13 cellular contexts compared by ENCODE assay signal in genomic region chr3:98786364-98786930, GRCh38. TPM values are rescaled to one million over a fixed set of nuclear protein-coding genes. Genes with fewer than 3 reads are reported as not detected.
DNase-seq lines count a peak whose midpoint lies in the region; ATAC-seq and TF ChIP-seq lines count a peak whose summit lies in the region.
"Had no signal": no experiment of that assay in that cellular context is flagged by ENCODE, and none has a peak within 500 bp of the region (broad histone marks: within the 10 kb centered on the region; RNA-seq: fewer than 3 reads in every experiment).

No MANE protein-coding gene starts in this region.

- peak overlapping the region; percentile 18 for H3K27ac ChIP-seq in psoas muscle

- peaks cover 37% of the 10 kb centered on the region for H3K4me1 ChIP-seq in psoas muscle

- no peak for TF ChIP-seq POLR2A in NB4 (IDR thresholded peaks at IDR 0.05; ENCODE audit: extremely low read depth, insufficient read length)

- DNase-seq in GM03348 (ENCODE audit: low spot score) (peak; percentile 21), NB4 (ENCODE audit: low read depth) (peak; percentile 85), cardiac fibroblast (ENCODE audit: low read depth in 2 of 2) (peak; percentile 42 to 66), psoas muscle (no peak), NCI-H146 (lab: John Stamatoyannopoulos, UW) (no peak), NCI-H146 treated with DMSO at 0.1 percent for 48 hours (lab: John Stamatoyannopoulos, UW; ENCODE audit: unreplicated experiment) (no peak)
- DNase-seq in stimulated activated CD4-positive, alpha-beta T cell treated with anti-CD3 and anti-CD28 coated beads, Interleukin-4, amount 100 ng/mL, for 24 hours, result no peak
- DNase-seq: activated T-cell treated with anti-CD3 and anti-CD28 coated beads, Interleukin-2, amount 50 U/mL, for 1 hour; CD4-positive, alpha-beta memory T cell; NCI-H187 treated with DMSO at 0.1 percent for 48 hours; retina had no signal

- no peak for TF ChIP-seq CTCF in NB4 (IDR thresholded peaks at IDR 0.05; ENCODE audit: low read depth, low read length)
- no peak for TF ChIP-seq CTCF in cardiac fibroblast (IDR thresholded peaks at IDR 0.05; ENCODE audit: low read depth, low read length)
- no peak for TF ChIP-seq CTCF in psoas muscle (IDR thresholded peaks at IDR 0.05)

- no peaks in the 10 kb centered on the region for H3K9me3 ChIP-seq in psoas muscle

- H3K36me3 ChIP-seq in psoas muscle (ENCODE audit: insufficient read depth in 1 of 2, low read depth in 1 of 2), result peaks cover 0 to 6% of the 10 kb centered on the region in 2 donors

- intact Hi-C loops in psoas muscle (cut with DNase I), result loop anchor here in 1 of 2 donors (10.0 kb wide), 1 partner anchor 52 kb away; no protein-coding TSS in a partner anchor

- H3K27me3 ChIP-seq in psoas muscle (ENCODE audit: insufficient read depth in 3 of 3, low read length in 2 of 3), result no peaks in the 10 kb centered on the region

- ATAC-seq in psoas muscle (peak; percentile 45 to 73 (median 71)), HG02759 (IDR thresholded peaks at IDR 0.05; ENCODE audit: unreplicated experiment) (no peak)
- ATAC-seq: HCT116 had no signal

- WGBS in psoas muscle, 3 donors, result 50 to 85% (median 74%) methylated on average over 4 of the region's 4 CpGs

- no peak overlapping the region for H3K4me3 ChIP-seq in NB4 (ENCODE audit: low read depth, low read length)
- no peak overlapping the region for H3K4me3 ChIP-seq in cardiac fibroblast (replicated peaks in 1 of 2; ENCODE audit: low read depth in 2 of 2, low read length in 2 of 2)
- H3K4me3 ChIP-seq in psoas muscle, result no peak overlapping the region

RNA-seq across cellular contexts. Expression of gene ST3GAL6, which starts 23.3 kb away (rescaled TPM):
- total RNA-seq in psoas muscle, result 10 to 100 TPM in 1 of 4 donors, 1 to 10 TPM in 3; 8.7 to 22.9 (median 9.6) TPM
- polyA plus RNA-seq in psoas muscle, result 10 to 100 TPM in 1 of 3 donors, 1 to 10 TPM in 2; 7.6 to 14.9 (median 8.9) TPM

Comparison
In these comparisons a context has a peak if more than half of its experiments do, and no peak if none do; other contexts are left out.
1. DNase-seq: peak in GM03348 (single experiment), NB4 (single experiment) and cardiac fibroblast (2 of 2); none in psoas muscle (0 of 2), NCI-H146 (single experiment), stimulated activated CD4-positive, alpha-beta T cell treated with anti-CD3 and anti-CD28 coated beads, Interleukin-4, amount 100 ng/mL, for 24 hours (single experiment) and NCI-H146 treated with DMSO at 0.1 percent for 48 hours (single experiment).